ENCODE assay signal across 1 cellular context in the genomic region with DNA sequence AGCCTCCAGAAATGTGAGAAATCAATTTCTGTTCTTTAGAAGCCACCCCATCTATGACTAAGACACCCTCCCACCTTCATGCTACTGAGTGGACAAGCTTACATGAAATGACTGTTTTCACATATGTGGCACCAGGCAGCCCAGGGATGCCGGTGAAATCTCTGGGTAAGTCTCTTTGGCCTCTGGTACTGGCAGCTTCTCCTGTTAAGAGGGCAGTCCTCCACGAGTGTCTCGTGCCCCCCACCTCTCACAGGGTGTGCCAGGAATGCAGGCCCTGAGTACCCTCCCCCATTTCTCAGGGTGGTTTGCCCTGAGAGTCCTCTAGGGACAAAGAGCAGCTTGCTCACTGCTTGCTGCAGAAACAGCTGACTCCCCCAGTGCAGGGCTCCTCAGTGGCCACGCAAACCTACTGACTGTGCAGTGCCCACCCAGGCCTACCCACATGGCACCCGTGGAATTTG.
TF ChIP-seq lines count a peak whose summit lies in the region.

No MANE protein-coding gene starts in this region.

TF ChIP-seq in K562, 482 proteins besides CTCF, POLR2A, EP300 and RAD21:
- TF ChIP-seq, protein P1, sequence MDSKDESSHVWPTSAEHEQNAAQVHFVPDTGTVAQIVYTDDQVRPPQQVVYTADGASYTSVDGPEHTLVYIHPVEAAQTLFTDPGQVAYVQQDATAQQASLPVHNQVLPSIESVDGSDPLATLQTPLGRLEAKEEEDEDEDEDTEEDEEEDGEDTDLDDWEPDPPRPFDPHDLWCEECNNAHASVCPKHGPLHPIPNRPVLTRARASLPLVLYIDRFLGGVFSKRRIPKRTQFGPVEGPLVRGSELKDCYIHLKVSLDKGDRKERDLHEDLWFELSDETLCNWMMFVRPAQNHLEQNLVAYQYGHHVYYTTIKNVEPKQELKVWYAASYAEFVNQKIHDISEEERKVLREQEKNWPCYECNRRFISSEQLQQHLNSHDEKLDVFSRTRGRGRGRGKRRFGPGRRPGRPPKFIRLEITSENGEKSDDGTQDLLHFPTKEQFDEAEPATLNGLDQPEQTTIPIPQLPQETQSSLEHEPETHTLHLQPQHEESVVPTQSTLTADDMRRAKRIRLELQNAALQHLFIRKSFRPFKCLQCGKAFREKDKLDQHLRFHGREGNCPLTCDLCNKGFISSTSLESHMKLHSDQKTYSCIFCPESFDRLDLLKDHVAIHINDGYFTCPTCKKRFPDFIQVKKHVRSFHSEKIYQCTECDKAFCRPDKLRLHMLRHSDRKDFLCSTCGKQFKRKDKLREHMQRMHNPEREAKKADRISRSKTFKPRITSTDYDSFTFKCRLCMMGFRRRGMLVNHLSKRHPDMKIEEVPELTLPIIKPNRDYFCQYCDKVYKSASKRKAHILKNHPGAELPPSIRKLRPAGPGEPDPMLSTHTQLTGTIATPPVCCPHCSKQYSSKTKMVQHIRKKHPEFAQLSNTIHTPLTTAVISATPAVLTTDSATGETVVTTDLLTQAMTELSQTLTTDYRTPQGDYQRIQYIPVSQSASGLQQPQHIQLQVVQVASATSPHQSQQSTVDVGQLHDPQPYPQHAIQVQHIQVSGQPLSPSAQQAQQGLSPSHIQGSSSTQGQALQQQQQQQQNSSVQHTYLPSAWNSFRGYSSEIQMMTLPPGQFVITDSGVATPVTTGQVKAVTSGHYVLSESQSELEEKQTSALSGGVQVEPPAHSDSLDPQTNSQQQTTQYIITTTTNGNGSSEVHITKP (IDR thresholded peaks at IDR 0.05; ENCODE audit: partially characterized antibody), result peak; percentile 32
- TF ChIP-seq, protein P2, sequence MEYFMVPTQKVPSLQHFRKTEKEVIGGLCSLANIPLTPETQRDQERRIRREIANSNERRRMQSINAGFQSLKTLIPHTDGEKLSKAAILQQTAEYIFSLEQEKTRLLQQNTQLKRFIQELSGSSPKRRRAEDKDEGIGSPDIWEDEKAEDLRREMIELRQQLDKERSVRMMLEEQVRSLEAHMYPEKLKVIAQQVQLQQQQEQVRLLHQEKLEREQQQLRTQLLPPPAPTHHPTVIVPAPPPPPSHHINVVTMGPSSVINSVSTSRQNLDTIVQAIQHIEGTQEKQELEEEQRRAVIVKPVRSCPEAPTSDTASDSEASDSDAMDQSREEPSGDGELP (CRISPR knock-in tag; IDR thresholded peaks at IDR 0.05; ENCODE audit: borderline replicate concordance), result peak; percentile 41; the same call in 1 of the 2 replicates
- TF ChIP-seq SRSF3 (IDR thresholded peaks at IDR 0.05; ENCODE audit: insufficient read depth, low read length), result no peak
- TF ChIP-seq, protein P3, sequence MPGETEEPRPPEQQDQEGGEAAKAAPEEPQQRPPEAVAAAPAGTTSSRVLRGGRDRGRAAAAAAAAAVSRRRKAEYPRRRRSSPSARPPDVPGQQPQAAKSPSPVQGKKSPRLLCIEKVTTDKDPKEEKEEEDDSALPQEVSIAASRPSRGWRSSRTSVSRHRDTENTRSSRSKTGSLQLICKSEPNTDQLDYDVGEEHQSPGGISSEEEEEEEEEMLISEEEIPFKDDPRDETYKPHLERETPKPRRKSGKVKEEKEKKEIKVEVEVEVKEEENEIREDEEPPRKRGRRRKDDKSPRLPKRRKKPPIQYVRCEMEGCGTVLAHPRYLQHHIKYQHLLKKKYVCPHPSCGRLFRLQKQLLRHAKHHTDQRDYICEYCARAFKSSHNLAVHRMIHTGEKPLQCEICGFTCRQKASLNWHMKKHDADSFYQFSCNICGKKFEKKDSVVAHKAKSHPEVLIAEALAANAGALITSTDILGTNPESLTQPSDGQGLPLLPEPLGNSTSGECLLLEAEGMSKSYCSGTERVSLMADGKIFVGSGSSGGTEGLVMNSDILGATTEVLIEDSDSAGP (CRISPR knock-in tag; IDR thresholded peaks at IDR 0.05), result no peak
